Comparison of ENCODE assay signal across 7 cellular contexts in the genomic region with DNA sequence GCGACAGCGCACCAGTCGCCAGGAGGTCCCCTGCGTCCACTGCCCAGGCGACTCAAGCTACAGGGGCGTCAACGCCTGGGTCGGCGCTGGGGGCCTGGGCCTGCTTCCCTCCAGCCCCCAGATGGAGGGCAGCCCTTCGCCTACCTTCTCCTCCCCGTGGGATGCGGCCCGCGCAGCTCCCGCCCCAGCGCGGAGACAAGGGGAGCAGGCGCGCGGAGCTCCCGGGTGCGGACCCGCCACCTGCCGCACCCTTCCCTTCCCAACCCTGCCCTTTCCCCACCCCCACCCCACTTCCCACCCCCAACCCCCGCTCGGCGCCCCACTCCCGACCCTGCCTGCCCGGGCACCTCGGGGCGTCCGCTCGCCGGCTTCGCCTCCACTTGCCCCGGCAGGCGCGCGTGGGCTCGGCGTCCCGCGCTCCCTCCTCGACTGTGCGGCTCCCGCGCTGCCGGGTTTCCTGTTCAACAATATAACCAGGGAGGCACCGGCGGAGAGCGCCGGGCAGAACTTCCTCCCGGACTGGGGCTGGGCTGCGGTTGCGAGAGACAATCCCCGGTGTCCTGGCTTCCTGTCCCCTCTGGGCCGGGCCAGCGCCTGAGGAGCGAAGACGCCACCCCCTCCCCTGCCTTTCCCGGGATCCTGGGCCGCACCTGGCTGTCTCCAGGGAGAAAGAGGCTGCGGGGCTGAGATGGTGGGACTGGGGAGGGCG. TPM values are rescaled to one million over a fixed set of nuclear protein-coding genes. Genes with fewer than 3 reads are reported as not detected.
DNase-seq lines count a peak whose midpoint lies in the region; ATAC-seq and TF ChIP-seq lines count a peak whose summit lies in the region.

Gene ARHGAP27, minus strand, starts transcription at position 466 of the 709 bp plus-strand sequence. CDS start 2,591 bp downstream, outside the sequence.

- H3K27ac ChIP-seq in right lobe of liver (peak within 1 kb of the TSS in 2 of 3 donors; percentile 9 to 60), testis (no peak within 1 kb of the TSS)

- DNase-seq in OCI-M1 (lab: John Stamatoyannopoulos, UW) (peak; percentile 52), choroid plexus epithelial cell (ENCODE audit: low read depth) (peak; percentile 22), right lobe of liver (peak; percentile 63 to 76 (median 70)), testis (peak; percentile 28), Ammon's horn (ENCODE audit: low spot score) (no peak)
- no peak for DNase-seq in stimulated activated CD4-positive, alpha-beta T cell treated with anti-CD3 and anti-CD28 coated beads, Interleukin-4, amount 100 ng/mL, for 24 hours

- TF ChIP-seq CTCF in choroid plexus epithelial cell (conservative IDR thresholded peaks at IDR 0.05; ENCODE audit: low read depth, low read length) (no peak), right lobe of liver (IDR thresholded peaks at IDR 0.05) (no peak), testis (IDR thresholded peaks at IDR 0.05) (no peak)

- H3K27me3 ChIP-seq in right lobe of liver (peaks cover 0 to 19% of the 10 kb centered on the region in 2 donors), testis (no peaks in the 10 kb centered on the region)

- H3K9me3 ChIP-seq in right lobe of liver (no peaks in the 10 kb centered on the region), testis (no peaks in the 10 kb centered on the region)

- H3K36me3 ChIP-seq in right lobe of liver = peaks cover 0 to 5% (median 0%) of the 10 kb centered on the region in 4 donors
- H3K36me3 ChIP-seq in testis (ENCODE audit: low read depth, missing control alignments) = no peaks in the 10 kb centered on the region

- H3K4me3 ChIP-seq in choroid plexus epithelial cell (ENCODE audit: low read depth, low read length) (peak within 1 kb of the TSS; percentile 43), right lobe of liver (peak within 1 kb of the TSS; percentile 41 to 51 (median 46)), testis (peak within 1 kb of the TSS; percentile 32 to 43)

- intact Hi-C loops in right lobe of liver (cut with DNase I) (no loop called here), testis (cut with DNase I; ENCODE audit: low total_unique reads) (no loop called here)

- 0% methylated on average over 1 of the region's 64 CpGs for WGBS in right lobe of liver (ENCODE audit: insufficient coverage, low coverage, low lambda C conversion rate, missing lambda C conversion rate)
- WGBS in testis, 2 donors = 1 to 2% methylated on average over 52 to 53 of the region's 64 CpGs

- peak; percentile 24 to 45 (median 35) for ATAC-seq in right lobe of liver

- peaks cover 0 to 25% (median 5%) of the 10 kb centered on the region in 4 donors for H3K4me1 ChIP-seq in right lobe of liver
- peaks cover 25% of the 10 kb centered on the region for H3K4me1 ChIP-seq in testis

- TF ChIP-seq POLR2A in GM19193 (IDR thresholded peaks at IDR 0.05; ENCODE audit: extremely low read depth, insufficient read depth, insufficient read length) = peak; percentile 20
- no peak for TF ChIP-seq POLR2A in right lobe of liver (IDR thresholded peaks at IDR 0.05)
- TF ChIP-seq POLR2A in testis (IDR thresholded peaks at IDR 0.05) = no peak

RNA-seq across cellular contexts. Expression of gene ARHGAP27, which starts in this region (rescaled TPM):
- total RNA-seq in right lobe of liver (1 to 10 TPM; 4.9 to 9.3 (median 6.8) TPM), testis (10 to 100 TPM; 21.4 to 22.8 TPM)
- polyA plus RNA-seq in testis (ENCODE audit: insufficient read depth, low read depth, low replicate concordance) = 17.7 TPM

Comparison
In these comparisons a context has a peak if more than half of its experiments do, and no peak if none do; other contexts are left out.
1. DNase-seq: peak in OCI-M1 (single experiment), choroid plexus epithelial cell (single experiment), right lobe of liver (3 of 3) and testis (single experiment); none in Ammon's horn (single experiment) and stimulated activated CD4-positive, alpha-beta T cell treated with anti-CD3 and anti-CD28 coated beads, Interleukin-4, amount 100 ng/mL, for 24 hours (single experiment).
2. H3K27ac ChIP-seq: peak in right lobe of liver (2 of 3); none in testis (0 of 2).
3. Peak in every context shown above with its lines, with median percentiles within 50 percentile points of each other: H3K4me3 ChIP-seq.